ENCODE assay signal across 35 cellular contexts in the genomic region with DNA sequence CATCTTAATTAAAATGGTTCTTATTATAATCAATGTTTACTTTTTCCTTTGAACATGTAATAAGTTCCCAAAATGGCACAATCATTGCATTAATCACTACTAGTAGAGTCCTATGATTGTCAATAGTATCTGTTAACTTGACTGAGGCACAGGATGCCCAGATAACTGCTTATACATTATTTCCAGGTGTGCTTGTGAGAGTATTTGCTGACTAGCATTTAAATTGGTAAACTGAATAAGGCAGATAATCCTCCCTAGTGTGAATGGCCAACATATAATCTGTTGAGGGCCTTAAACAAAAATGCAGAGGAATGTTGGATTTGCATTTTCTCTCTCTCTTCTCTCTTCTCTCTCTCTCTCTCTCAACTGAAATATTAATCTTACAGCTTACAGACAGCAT.
"Had no signal": no experiment of that assay in that cellular context is flagged by ENCODE, and none has a peak within 500 bp of the region (broad histone marks: within the 10 kb centered on the region; RNA-seq: fewer than 3 reads in every experiment).

No MANE protein-coding gene starts in this region.

- H3K27me3 ChIP-seq: MG63 had no signal

- H3K9me3 ChIP-seq: MG63 had no signal

- DNase-seq: Karpas-422, Kasumi-1, MG63, MM.1S, MV-4-11, NCI-H1048, NCI-H1092, NCI-H1092 treated with DMSO at 0.1 percent for 48 hours, NCI-H1105, NCI-H1105 treated with DMSO at 0.1 percent for 48 hours, NCI-H1417, NCI-H1417 treated with DMSO at 0.1 percent for 48 hours, NCI-H1436, NCI-H1436 treated with DMSO at 0.1 percent for 48 hours, NCI-H146, NCI-H1694, NCI-H1694 treated with DMSO at 0.1 percent for 48 hours, NCI-H187, NCI-H187 treated with DMSO at 0.1 percent for 48 hours, NCI-H1930, NCI-H2029, NCI-H2029 treated with DMSO at 0.1 percent for 48 hours, NCI-H2081, NCI-H2081 treated with DMSO at 0.1 percent for 48 hours, NCI-H2107, NCI-H2171, NCI-H2171 treated with DMSO at 0.1 percent for 48 hours, NCI-H2227 treated with DMSO at 0.1 percent for 48 hours, NCI-H226, NCI-H345, NCI-H446, NCI-H446 treated with DMSO at 0.1 percent for 48 hours, NCI-H510A, NCI-H510A treated with DMSO at 0.1 percent for 48 hours, NCI-H524 had no signal

- H3K4me3 ChIP-seq: MG63 had no signal

- H3K36me3 ChIP-seq: MG63 had no signal
